In genomic region chr14:77153802-77154201, GRCh38 we compare ENCODE assay signal across 25 cellular contexts. TPM values are rescaled to one million over a fixed set of nuclear protein-coding genes. Genes with fewer than 3 reads are reported as not detected.
DNase-seq lines count a peak whose midpoint lies in the region; ATAC-seq, FAIRE-seq and TF ChIP-seq lines count a peak whose summit lies in the region.
"Had no signal": no experiment of that assay in that cellular context is flagged by ENCODE, and none has a peak within 500 bp of the region (broad histone marks: within the 10 kb centered on the region; RNA-seq: fewer than 3 reads in every experiment).

No MANE protein-coding gene starts in this region.

- H3K4ac ChIP-seq in trophoblast cell (ENCODE audit: low read depth, low read length), result no peak overlapping the region

- H3K9me3 ChIP-seq in HEK293 (ENCODE audit: control insufficient read depth, insufficient read depth, low read depth, low read length) (no peaks in the 10 kb centered on the region), K562 (replicated peaks; ENCODE audit: control insufficient read depth, insufficient read depth, low read depth, low read length) (no peaks in the 10 kb centered on the region), neural cell (ENCODE audit: low read length) (no peaks in the 10 kb centered on the region), trophoblast cell (ENCODE audit: insufficient read depth, low read depth, low read length) (peaks cover 1% of the 10 kb centered on the region), transverse colon (no peaks in the 10 kb centered on the region)
- H3K9me3 ChIP-seq: A549; BE2C; BLaER1 treated with 17β-estradiol and CSF1 and Interleukin-3, amounts not matched to agents 10 nM and 100 nM had no signal

- no peak for TF ChIP-seq POLR2A in K562 (conservative IDR thresholded peaks at IDR 0.05)
- no peak for TF ChIP-seq POLR2A in transverse colon (IDR thresholded peaks at IDR 0.05)

- no peak overlapping the region for H4K91ac ChIP-seq in trophoblast cell (ENCODE audit: low read depth, low read length)

- H2AK5ac ChIP-seq in trophoblast cell (ENCODE audit: low read length), result no peak overlapping the region

- H4K8ac ChIP-seq in trophoblast cell (ENCODE audit: low read depth, low read length), result no peak overlapping the region

- no peaks in the 10 kb centered on the region for H3K4me1 ChIP-seq in HEK293 (ENCODE audit: control insufficient read depth, insufficient read depth, low read length)
- peaks cover 2 to 8% of the 10 kb centered on the region in 2 experiments; a peak in 3 of 5 replicates for H3K4me1 ChIP-seq in K562 (replicated peaks in 1 of 2; ENCODE audit: control insufficient read depth in 2 of 2, insufficient read depth in 2 of 2, low read length in 2 of 2)
- no peaks in the 10 kb centered on the region for H3K4me1 ChIP-seq in trophoblast cell (ENCODE audit: control insufficient read depth in 1 of 2, insufficient read depth in 2 of 2, low read length in 2 of 2)
- peaks cover 0 to 5% (median 0%) of the 10 kb centered on the region in 4 donors for H3K4me1 ChIP-seq in transverse colon

- DNase-seq in K562 (ENCODE audit: extremely low read depth in 1 of 4, low spot score in 3 of 4) (no peak), CD14-positive monocyte (ENCODE audit: low spot score) (no peak), NCI-H1417 (lab: John Stamatoyannopoulos, UW) (no peak), trophoblast cell (no peak), transverse colon (no peak)
- DNase-seq: 8988T; ACHN; AML-193; BE2C; Calu3; CD4-positive, alpha-beta memory T cell; DMS53; DMS79 treated with DMSO at 0.1 percent for 48 hours; GF-D8; HCEC 1CT had no signal

- no peak for ATAC-seq in K562
- ATAC-seq: A549, GM23338 had no signal

- H3K14ac ChIP-seq in trophoblast cell (ENCODE audit: low read length), result no peak overlapping the region

- no peaks in the 10 kb centered on the region for H3K36me3 Mint-ChIP-seq in CD14-positive monocyte
- H3K36me3 Mint-ChIP-seq: CD4-positive, alpha-beta memory T cell had no signal

- H2BK12ac ChIP-seq in trophoblast cell (ENCODE audit: low read length), result no peak overlapping the region

- no peak overlapping the region for H4K12ac ChIP-seq in trophoblast cell (ENCODE audit: low read depth, low read length)

- no peak overlapping the region for H3K27ac Mint-ChIP-seq in CD14-positive monocyte
- H3K27ac Mint-ChIP-seq: GM23338 had no signal

- H2AFZ ChIP-seq in K562 (ENCODE audit: low read depth, low read length) (no peak overlapping the region), neural cell (ENCODE audit: low read depth, low read length) (no peak overlapping the region), trophoblast cell (ENCODE audit: insufficient read depth, low read length, poor library complexity) (no peak overlapping the region)
- H2AFZ ChIP-seq: GM23338 had no signal

- H3K4me3 ChIP-seq in HEK293 (ENCODE audit: low read depth, low read length) (no peak overlapping the region), K562 (no peak overlapping the region), neural cell (ENCODE audit: low read length) (peak overlapping the region; percentile 42), trophoblast cell (ENCODE audit: low read depth, low read length) (no peak overlapping the region), transverse colon (no peak overlapping the region)
- H3K4me3 ChIP-seq: A549; BLaER1 treated with 17β-estradiol and CSF1 and Interleukin-3, amounts not matched to agents 10 nM and 100 nM; GM23338 had no signal

- FAIRE-seq in K562 (lab: Jason Lieb, UNC), result no peak
- FAIRE-seq: A549, GM12891, GM18507, H54 had no signal

- no peaks in the 10 kb centered on the region for H3K79me1 ChIP-seq in trophoblast cell (ENCODE audit: low read length)

- no peaks in the 10 kb centered on the region for H3K36me3 ChIP-seq in HEK293 (ENCODE audit: control insufficient read depth in 2 of 2, insufficient read depth in 1 of 2, low read length in 2 of 2)
- H3K36me3 ChIP-seq in K562 (ENCODE audit: control insufficient read depth, insufficient read depth, low read length), result no peaks in the 10 kb centered on the region
- H3K36me3 ChIP-seq in neural cell (ENCODE audit: insufficient read depth, low read length), result no peaks in the 10 kb centered on the region
- no peaks in the 10 kb centered on the region for H3K36me3 ChIP-seq in trophoblast cell (ENCODE audit: control insufficient read depth in 1 of 2, insufficient read depth in 2 of 2, low read length in 2 of 2)
- no peaks in the 10 kb centered on the region for H3K36me3 ChIP-seq in transverse colon
- H3K36me3 ChIP-seq: BE2C; BLaER1 treated with 17β-estradiol and CSF1 and Interleukin-3, amounts not matched to agents 10 nM and 100 nM had no signal

- H3K18ac ChIP-seq in trophoblast cell (ENCODE audit: low read length), result no peak overlapping the region

- H3K27me3 Mint-ChIP-seq in CD14-positive monocyte (ENCODE audit: low read depth in 3 of 3), result peaks cover 17 to 30% (median 23%) of the 10 kb centered on the region in 3 donors

- H3K9me1 ChIP-seq in K562 (ENCODE audit: control insufficient read depth, insufficient read depth, low read length), result no peaks in the 10 kb centered on the region

- no peaks in the 10 kb centered on the region for H4K20me1 ChIP-seq in K562 (replicated peaks; ENCODE audit: control insufficient read depth, insufficient read depth, low read length)
- H4K20me1 ChIP-seq in neural cell (ENCODE audit: insufficient read depth), result no peaks in the 10 kb centered on the region
- H4K20me1 ChIP-seq: BLaER1 treated with 17β-estradiol and CSF1 and Interleukin-3, amounts not matched to agents 10 nM and 100 nM had no signal

- TF ChIP-seq RAD21 in K562 (CRISPR knock-in tag; conservative IDR thresholded peaks at IDR 0.05 in 1 of 2, IDR thresholded peaks at IDR 0.05 in 1 of 2), result no peak
- TF ChIP-seq RAD21 in neural cell (conservative IDR thresholded peaks at IDR 0.05), result no peak

- H3K9me2 ChIP-seq in neural cell (ENCODE audit: insufficient read depth, low read length), result no peaks in the 10 kb centered on the region

- no peak for TF ChIP-seq CTCF in HEK293 (tag by site-specific recombination; IDR thresholded peaks at IDR 0.05)
- no peak for TF ChIP-seq CTCF in K562 (IDR thresholded peaks at IDR 0.05 in 2 of 3, conservative IDR thresholded peaks at IDR 0.05 in 1 of 3; ENCODE audit: insufficient read depth in 2 of 3, low read depth in 1 of 3, low read length in 3 of 3)
- no peak for TF ChIP-seq CTCF in neural cell (IDR thresholded peaks at IDR 0.05; ENCODE audit: poor library complexity, severe bottlenecking)
- no peak for TF ChIP-seq CTCF in CD14-positive monocyte (IDR thresholded peaks at IDR 0.05)
- no peak for TF ChIP-seq CTCF in transverse colon (IDR thresholded peaks at IDR 0.05)

- POLR2A ChIA-PET in HEK293 (lab: Yijun Ruan, JAX), result no interaction called here
- POLR2A ChIA-PET in K562 (lab: Yijun Ruan, JAX), result interaction anchor here (0.7 to 1.4 kb wide), 2 partner anchors 10 to 161 kb away, joined by 3 to 6 read pairs; no protein-coding TSS in a partner anchor

- H2BK120ac ChIP-seq in trophoblast cell (ENCODE audit: insufficient read depth, low read length, poor library complexity), result no peak overlapping the region

- no peak overlapping the region for H2BK5ac ChIP-seq in trophoblast cell (ENCODE audit: low read depth, low read length, poor library complexity)

- H3K4me3 Mint-ChIP-seq in CD14-positive monocyte, result no peak overlapping the region
- H3K4me3 Mint-ChIP-seq: CD4-positive, alpha-beta memory T cell; GM23338 had no signal

- H3K27me3 ChIP-seq in K562 (ENCODE audit: control insufficient read depth in 2 of 2, insufficient read depth in 2 of 2, low read length in 2 of 2), result peaks cover 0 to 22% of the 10 kb centered on the region in 2 experiments; a peak in 2 of 5 replicates
- H3K27me3 ChIP-seq in neural cell (ENCODE audit: insufficient read depth, low read depth, low read length), result no peaks in the 10 kb centered on the region
- H3K27me3 ChIP-seq in trophoblast cell (ENCODE audit: insufficient read depth, low read length), result no peaks in the 10 kb centered on the region
- H3K27me3 ChIP-seq in transverse colon, result peaks cover 49% of the 10 kb centered on the region
- H3K27me3 ChIP-seq: BE2C; BLaER1 treated with 17β-estradiol and CSF1 and Interleukin-3, amounts not matched to agents 10 nM and 100 nM had no signal

- no peak overlapping the region for H3K23ac ChIP-seq in trophoblast cell (ENCODE audit: low read length)

- no peak overlapping the region for H3K9ac ChIP-seq in K562 (ENCODE audit: insufficient read depth in 1 of 2, low read depth in 2 of 2, low read length in 2 of 2)
- peak overlapping the region; percentile 56 for H3K9ac ChIP-seq in neural cell (ENCODE audit: low read length)
- no peak overlapping the region for H3K9ac ChIP-seq in trophoblast cell (ENCODE audit: low read length)
- H3K9ac ChIP-seq: BLaER1 treated with 17β-estradiol and CSF1 and Interleukin-3, amounts not matched to agents 10 nM and 100 nM had no signal

- no peak overlapping the region for H3K27ac ChIP-seq in HEK293 (ENCODE audit: extremely low read depth, low read depth, low read length)
- no peak overlapping the region for H3K27ac ChIP-seq in K562 (ENCODE audit: extremely low read depth, low read depth, low read length)
- peak overlapping the region; percentile 88 for H3K27ac ChIP-seq in neural cell (ENCODE audit: low read length)
- no peak overlapping the region for H3K27ac ChIP-seq in trophoblast cell (ENCODE audit: low read depth, low read length)
- H3K27ac ChIP-seq in transverse colon, result no peak overlapping the region
- H3K27ac ChIP-seq: A549; BLaER1 treated with 17β-estradiol and CSF1 and Interleukin-3, amounts not matched to agents 10 nM and 100 nM had no signal

- CTCF ChIA-PET in HEK293 (lab: Yijun Ruan, JAX) (interaction anchor here (0.6 to 8.1 kb wide), 8 partner anchors 11 to 277 kb away, joined by 3 to 82 read pairs (median 4); partner anchors contain the start of gene ZDHHC22), K562 (lab: Yijun Ruan, JAX; ENCODE audit: low intra/inter-chr PET ratio) (no interaction called here)

- peaks cover 0 to 3% (median 0%) of the 10 kb centered on the region in 7 donors for H3K9me3 Mint-ChIP-seq in CD14-positive monocyte
- H3K9me3 Mint-ChIP-seq: GM23338 had no signal

- in situ Hi-C loops in K562 (cut with MboI), result no loop called here
- in situ Hi-C loops in transverse colon (cut with MboI; ENCODE audit: low pct_ligation_motif_present in 1 of 4, low pct_unique_long_range_greater_than_20kb in 1 of 4, low sequenced_read_pairs in 3 of 4), result no loop called here

- TF ChIP-seq EP300 in K562 (IDR thresholded peaks at IDR 0.05; ENCODE audit: low read length) (no peak), neural cell (conservative IDR thresholded peaks at IDR 0.05; ENCODE audit: poor library complexity, severe bottlenecking) (no peak), transverse colon (IDR thresholded peaks at IDR 0.05; ENCODE audit: low read depth) (no peak)

- intact Hi-C loops in K562 (cut with micrococcal nuclease), result loop anchor here (2.0 to 5.0 kb wide), 4 partner anchors 58 to 398 kb away; no protein-coding TSS in a partner anchor
- intact Hi-C loops in CD14-positive monocyte (cut with micrococcal nuclease), result loop anchor here (2.0 to 10.0 kb wide), 3 partner anchors 157 to 401 kb away; no protein-coding TSS in a partner anchor
- intact Hi-C loops in transverse colon (cut with DNase I; ENCODE audit: low total_unique reads), result loop anchor here (5.0 kb wide), 1 partner anchor 163 kb away; no protein-coding TSS in a partner anchor

- H3K4me2 ChIP-seq in K562 (ENCODE audit: insufficient read depth, low read length) (no peak overlapping the region), neural cell (ENCODE audit: low read length) (peak overlapping the region; percentile 56), trophoblast cell (ENCODE audit: low read length) (no peak overlapping the region)
- H3K4me2 ChIP-seq: A549, GM23338 had no signal

- H3F3A ChIP-seq in neural cell (ENCODE audit: insufficient read depth, low read length, poor library complexity, severe bottlenecking), result no peaks in the 10 kb centered on the region

- H3K4me1 Mint-ChIP-seq in CD14-positive monocyte, result peaks cover 2% of the 10 kb centered on the region

- H3K79me2 ChIP-seq in K562 (ENCODE audit: control insufficient read depth, insufficient read depth, low read length) (no peaks in the 10 kb centered on the region), neural cell (replicated peaks; ENCODE audit: insufficient read depth, low read length) (no peaks in the 10 kb centered on the region), trophoblast cell (ENCODE audit: control insufficient read depth, insufficient read depth, low read length, poor library complexity) (no peaks in the 10 kb centered on the region)

- WGBS in K562 (ENCODE audit: insufficient coverage, low coverage, missing lambda C conversion rate), result 0% methylated on average over 3 of the region's 3 CpGs
- no CpG with 5 or more reads among the region's 3 CpGs for WGBS in trophoblast cell (ENCODE audit: extremely low coverage, insufficient coverage, insufficient read length)
- 92 to 93% methylated on average over 2 to 3 of the region's 3 CpGs for WGBS in transverse colon (ENCODE audit: low coverage in 1 of 2), 2 donors

- BruUV-seq in K562 (replicated peaks; lab: Mats Ljungman, UMichigan), result no TSS peak

RNA-seq across cellular contexts. Expression of gene ZDHHC22, which starts 12.2 kb away (rescaled TPM):
- not detected in 2 replicates for total RNA-seq in K562 (2011; cell fraction: chromatin; rRNA removed; ENCODE audit: low replicate concordance)
- not detected in 2 replicates for total RNA-seq in K562 (2011; cell fraction: nucleolus; rRNA removed)
- total RNA-seq in K562 (2011; cell fraction: nucleoplasm; rRNA removed), result not detected in 2 replicates
- total RNA-seq in K562 (2014; rRNA removed), result not detected in 2 replicates
- total RNA-seq in K562 (2014; rRNA removed; fragmentation: Illumina TruSeq; extraction: Trizol), result not detected in 2 replicates
- not detected in 2 replicates for total RNA-seq in K562 (2015; rRNA removed; fragmentation: Illumina TruSeq; extraction: Trizol)
- total RNA-seq in K562 (2021), result not detected in 2 replicates
- not detected in 2 replicates for polyA plus RNA-seq in K562 (2011; rRNA removed)
- polyA plus RNA-seq in K562 (2011; cell fraction: cytosol; rRNA removed), result not detected in 2 replicates
- not detected in 2 replicates for polyA plus RNA-seq in K562 (2011; cell fraction: nucleus; rRNA removed)
- not detected in 2 replicates for polyA plus RNA-seq in K562 (2012)
- polyA plus RNA-seq in K562 (2014; fragmentation: Illumina TruSeq; extraction: Trizol), result not detected in 2 replicates
- not detected for polyA plus RNA-seq in K562 (2014; fragmentation: Nextera tagmentation; extraction: Ambion mirVana)
- polyA plus RNA-seq in K562 (2014; rRNA removed), result not detected in 2 replicates
- not detected in 2 replicates for polyA minus RNA-seq in K562 (2011; rRNA and poly(A)+ RNA removed)
- not detected in 2 replicates for polyA minus RNA-seq in K562 (2011; cell fraction: cytosol; rRNA and poly(A)+ RNA removed)
- not detected in 2 replicates for polyA minus RNA-seq in K562 (2011; cell fraction: nucleus; rRNA and poly(A)+ RNA removed)
- 4.3 and 5.1 TPM in 2 replicates for polyA plus RNA-seq in neural cell
- polyA minus RNA-seq in neural cell, result 4.5 and 6.8 TPM in 2 replicates
- not detected for polyA plus RNA-seq in CD14-positive monocyte
- 0.26 and 0.28 TPM in 2 replicates for polyA plus RNA-seq in trophoblast cell (2013)
- total RNA-seq in transverse colon, result under 1 TPM in 1 of 4 donors, not detected in 3; 0.14 TPM
- total RNA-seq: Calu3; CD4-positive, alpha-beta memory T cell; Daoy; G401 had no signal
- polyA plus RNA-seq: CD4-positive, alpha-beta memory T cell had no signal

RNA-seq across cellular contexts. Expression of gene TMEM63C, which starts 27.8 kb away (rescaled TPM):
- 0.25 TPM in 1 of 2 replicates, not detected in the other for total RNA-seq in K562 (2011; cell fraction: chromatin; rRNA removed; ENCODE audit: low replicate concordance)
- not detected in 2 replicates for total RNA-seq in K562 (2011; cell fraction: nucleolus; rRNA removed)
- total RNA-seq in K562 (2011; cell fraction: nucleoplasm; rRNA removed), result not detected in 2 replicates
- total RNA-seq in K562 (2014; rRNA removed) (not detected in 2 replicates), K562 (2014; rRNA removed; fragmentation: Illumina TruSeq; extraction: Trizol) (not detected in 2 replicates), K562 (2015; rRNA removed; fragmentation: Illumina TruSeq; extraction: Trizol) (0.57 TPM in 1 of 2 replicates, not detected in the other), K562 (2021) (not detected in 2 replicates), transverse colon (10 to 100 TPM; 20.1 to 60.2 (median 33.9) TPM)
- polyA plus RNA-seq in K562 (2011; rRNA removed) (0.07 and 0.14 TPM in 2 replicates), K562 (2014; fragmentation: Illumina TruSeq; extraction: Trizol) (not detected in 2 replicates), K562 (2014; fragmentation: Nextera tagmentation; extraction: Ambion mirVana) (not detected), K562 (2014; rRNA removed) (not detected in 2 replicates), neural cell (11.1 and 14.6 TPM in 2 replicates), CD14-positive monocyte (under 1 TPM in 1 of 2 donors, not detected in 1; 0.78 TPM)
- polyA plus RNA-seq in K562 (2011; cell fraction: cytosol; rRNA removed), result not detected in 2 replicates
- polyA plus RNA-seq in K562 (2011; cell fraction: nucleus; rRNA removed), result 0.08 TPM in 1 of 2 replicates, not detected in the other
- polyA plus RNA-seq in K562 (2012), result 0.15 TPM in 1 of 2 replicates, not detected in the other
- polyA minus RNA-seq in K562 (2011; rRNA and poly(A)+ RNA removed), result 0.03 TPM in 1 of 2 replicates, not detected in the other
- not detected in 2 replicates for polyA minus RNA-seq in K562 (2011; cell fraction: cytosol; rRNA and poly(A)+ RNA removed)
- polyA minus RNA-seq in K562 (2011; cell fraction: nucleus; rRNA and poly(A)+ RNA removed), result 0.13 TPM in 1 of 2 replicates, not detected in the other
- 18.8 and 21.2 TPM in 2 replicates for polyA minus RNA-seq in neural cell
- 0.43 and 0.57 TPM in 2 replicates for polyA plus RNA-seq in trophoblast cell (2013)
- total RNA-seq: G401 had no signal
- polyA plus RNA-seq: CD4-positive, alpha-beta memory T cell had no signal

RNA-seq across cellular contexts. Expression of gene CIPC, which starts 55.7 kb away (rescaled TPM):
- 10.6 and 18.5 TPM in 2 replicates for total RNA-seq in K562 (2011; cell fraction: chromatin; rRNA removed; ENCODE audit: low replicate concordance)
- 9.2 and 11.6 TPM in 2 replicates for total RNA-seq in K562 (2011; cell fraction: nucleolus; rRNA removed)
- total RNA-seq in K562 (2011; cell fraction: nucleoplasm; rRNA removed), result 15.0 and 19.5 TPM in 2 replicates
- total RNA-seq in K562 (2014; rRNA removed) (8.5 and 11.1 TPM in 2 replicates), K562 (2014; rRNA removed; fragmentation: Illumina TruSeq; extraction: Trizol) (11.5 and 12.1 TPM in 2 replicates), K562 (2015; rRNA removed; fragmentation: Illumina TruSeq; extraction: Trizol) (11.1 and 11.9 TPM in 2 replicates), K562 (2021) (10.7 and 14.4 TPM in 2 replicates), transverse colon (10 to 100 TPM; 30.8 to 97.1 (median 67.8) TPM)
- polyA plus RNA-seq in K562 (2011; rRNA removed) (15.3 and 16.9 TPM in 2 replicates), K562 (2014; fragmentation: Illumina TruSeq; extraction: Trizol) (9.6 and 11.4 TPM in 2 replicates), K562 (2014; fragmentation: Nextera tagmentation; extraction: Ambion mirVana) (1 to 10 TPM; 5.0 to 6.5 TPM), K562 (2014; rRNA removed) (9.0 and 10.8 TPM in 2 replicates), neural cell (36.4 and 36.7 TPM in 2 replicates), CD14-positive monocyte (10 to 100 TPM in 1 of 2 donors, 1 to 10 TPM in 1; 4.4 to 11.2 TPM)
- polyA plus RNA-seq in K562 (2011; cell fraction: cytosol; rRNA removed), result 9.1 and 10.5 TPM in 2 replicates
- polyA plus RNA-seq in K562 (2011; cell fraction: nucleus; rRNA removed), result 14.3 and 15.5 TPM in 2 replicates
- 5.6 and 8.3 TPM in 2 replicates for polyA plus RNA-seq in K562 (2012)
- polyA minus RNA-seq in K562 (2011; rRNA and poly(A)+ RNA removed), result 13.3 and 14.9 TPM in 2 replicates
- 5.8 and 11.6 TPM in 2 replicates for polyA minus RNA-seq in K562 (2011; cell fraction: cytosol; rRNA and poly(A)+ RNA removed)
- polyA minus RNA-seq in K562 (2011; cell fraction: nucleus; rRNA and poly(A)+ RNA removed), result 7.7 and 8.3 TPM in 2 replicates
- polyA minus RNA-seq in neural cell, result 53.6 and 56.4 TPM in 2 replicates
- polyA plus RNA-seq in trophoblast cell (2013), result 14.3 and 14.4 TPM in 2 replicates
